ENCODE assay signal across 15 cellular contexts in the genomic region with DNA sequence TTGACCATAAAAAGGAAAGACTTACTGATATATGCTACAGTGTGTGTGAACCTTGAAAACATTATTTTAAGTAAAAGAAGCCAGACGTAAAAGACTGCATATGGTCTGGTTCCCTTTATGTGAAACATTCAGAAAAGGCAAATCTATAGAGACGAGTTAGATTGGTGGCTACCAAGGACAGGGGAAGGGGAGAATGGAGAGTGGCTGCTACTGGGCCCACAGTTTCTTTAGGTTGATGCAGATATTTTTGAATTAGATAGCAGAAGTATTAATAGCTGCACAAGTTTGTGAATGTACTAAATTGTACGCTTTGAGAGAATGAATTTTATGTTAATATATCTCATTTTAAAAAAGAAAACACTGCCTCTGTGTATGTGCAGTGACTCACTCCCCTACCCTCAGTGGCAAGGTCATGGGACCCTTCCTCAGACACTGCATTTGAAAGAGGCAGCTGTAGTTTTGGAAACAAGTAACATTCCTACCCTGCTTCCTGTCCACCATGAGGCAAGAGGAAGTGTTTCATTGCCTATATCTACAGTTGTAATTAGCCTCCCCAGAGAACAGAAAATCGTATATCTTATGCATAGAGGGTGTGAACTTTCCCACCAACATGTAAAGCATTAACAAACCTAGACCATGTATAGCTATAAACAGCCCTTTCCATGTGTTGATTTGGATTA. TPM values are rescaled to one million over a fixed set of nuclear protein-coding genes. Genes with fewer than 3 reads are reported as not detected.
A peak's percentile ranks its signal among the peaks of the same experiment; 100 is the strongest.
DNase-seq lines count a peak whose midpoint lies in the region; ATAC-seq and TF ChIP-seq lines count a peak whose summit lies in the region.
"Had no signal": no experiment of that assay in that cellular context is flagged by ENCODE, and none has a peak within 500 bp of the region (broad histone marks: within the 10 kb centered on the region; RNA-seq: fewer than 3 reads in every experiment).

No MANE protein-coding gene starts in this region.

- H3K4me3 Mint-ChIP-seq in GM23338 (no peak overlapping the region), memory B cell (no peak overlapping the region)
- no peak overlapping the region for H3K4me3 Mint-ChIP-seq in activated T-helper 17 cell treated with anti-CD3 and anti-CD28 coated beads, Interleukin-2, amount 50 U/mL, for 72 hours
- H3K4me3 Mint-ChIP-seq: CD4-positive, CD25-positive, alpha-beta regulatory T cell; natural killer cell; type B pancreatic cell had no signal

- DNase-seq in COLO829 (ENCODE audit: low spot score) (peak; percentile 60), GM23338 (ENCODE audit: low spot score) (no peak), memory B cell (ENCODE audit: low spot score in 2 of 2) (no peak), NCI-H69 (lab: John Stamatoyannopoulos, UW) (no peak)
- DNase-seq in stimulated activated CD4-positive, alpha-beta T cell treated with anti-CD3 and anti-CD28 coated beads, Interleukin-2, amount 100 ng/mL, for 48 hours: no peak
- DNase-seq: activated T-cell treated with anti-CD3 and anti-CD28 coated beads for 4 hours; anterior cingulate cortex; CD4-positive, CD25-positive, alpha-beta regulatory T cell; left lung; natural killer cell; NCI-H1105 treated with DMSO at 0.1 percent for 48 hours had no signal

- peaks cover 11% of the 10 kb centered on the region for H3K4me1 ChIP-seq in GM23338 (ENCODE audit: insufficient read depth)

- peaks cover 23% of the 10 kb centered on the region; the same call in 1 of the 2 replicates for H3K36me3 ChIP-seq in GM23338 (ENCODE audit: insufficient read depth)

- no peaks in the 10 kb centered on the region for H3K27me3 Mint-ChIP-seq in GM23338 (ENCODE audit: insufficient read depth, low read depth, poor library complexity)
- H3K27me3 Mint-ChIP-seq in activated T-helper 17 cell treated with anti-CD3 and anti-CD28 coated beads, Interleukin-2, amount 50 U/mL, for 72 hours: no peaks in the 10 kb centered on the region
- no peaks in the 10 kb centered on the region for H3K27me3 Mint-ChIP-seq in memory B cell
- H3K27me3 Mint-ChIP-seq: CD4-positive, CD25-positive, alpha-beta regulatory T cell; type B pancreatic cell had no signal

- H3K27ac Mint-ChIP-seq in GM23338 (no peak overlapping the region), memory B cell (peak overlapping the region; percentile 74)
- H3K27ac Mint-ChIP-seq in activated T-helper 17 cell treated with anti-CD3 and anti-CD28 coated beads, Interleukin-2, amount 50 U/mL, for 72 hours: peak overlapping the region; percentile 71
- H3K27ac Mint-ChIP-seq: natural killer cell, type B pancreatic cell had no signal

- no peaks in the 10 kb centered on the region; the same call in 1 of the 2 replicates for H4K20me1 ChIP-seq in GM23338 (replicated peaks; ENCODE audit: insufficient read depth)

- no peak overlapping the region for H2AFZ ChIP-seq in GM23338

- H3K4me2 ChIP-seq in GM23338: no peak overlapping the region

- ATAC-seq in GM23338 (no peak), memory B cell (ENCODE audit: low read depth) (no peak), esophagus mucosa (no peak)
- no peak for ATAC-seq in activated T-helper 17 cell treated with anti-CD3 and anti-CD28 coated beads, Interleukin-2, amount 50 U/mL, for 72 hours (replicated peaks)
- ATAC-seq: HepG2, left lung, natural killer cell had no signal

- H3K9me3 Mint-ChIP-seq in GM23338 (no peaks in the 10 kb centered on the region), memory B cell (no peaks in the 10 kb centered on the region)
- no peaks in the 10 kb centered on the region for H3K9me3 Mint-ChIP-seq in activated T-helper 17 cell treated with anti-CD3 and anti-CD28 coated beads, Interleukin-2, amount 50 U/mL, for 72 hours
- H3K9me3 Mint-ChIP-seq: CD4-positive, CD25-positive, alpha-beta regulatory T cell; natural killer cell; type B pancreatic cell had no signal

- H3K4me3 ChIP-seq in GM23338: no peak overlapping the region
- H3K4me3 ChIP-seq: left lung had no signal

- TF ChIP-seq CTCF in GM23338 (conservative IDR thresholded peaks at IDR 0.05; ENCODE audit: low read depth in 2 of 2): no peak

- no peaks in the 10 kb centered on the region for H3K9me2 ChIP-seq in GM23338 (ENCODE audit: insufficient read depth)

- H3K4me1 Mint-ChIP-seq in GM23338: peaks cover under 1% of the 10 kb centered on the region; the same call in 2 of the 3 replicates
- peaks cover 15% of the 10 kb centered on the region for H3K4me1 Mint-ChIP-seq in activated T-helper 17 cell treated with anti-CD3 and anti-CD28 coated beads, Interleukin-2, amount 50 U/mL, for 72 hours
- peaks cover 8% of the 10 kb centered on the region for H3K4me1 Mint-ChIP-seq in memory B cell
- H3K4me1 Mint-ChIP-seq: natural killer cell had no signal

- no peaks in the 10 kb centered on the region for H3K79me2 ChIP-seq in GM23338 (replicated peaks; ENCODE audit: insufficient read depth)

- H3K36me3 Mint-ChIP-seq in GM23338 (ENCODE audit: low read depth) (peaks cover 66% of the 10 kb centered on the region), memory B cell (peaks cover 43% of the 10 kb centered on the region)
- H3K36me3 Mint-ChIP-seq in activated T-helper 17 cell treated with anti-CD3 and anti-CD28 coated beads, Interleukin-2, amount 50 U/mL, for 72 hours (ENCODE audit: low read depth): peaks cover 96% of the 10 kb centered on the region

- 0 out of 2 replicates have a peak, but pooled peaks cover 3% of the 10 kb centered on the region for H3F3A ChIP-seq in GM23338 (replicated peaks; ENCODE audit: low read depth)

- H3K27ac ChIP-seq in GM23338 (ENCODE audit: low read depth): peak overlapping the region; percentile 67; the same call in 1 of the 2 replicates

- H3K27me3 ChIP-seq in GM23338 (ENCODE audit: insufficient read depth): no peaks in the 10 kb centered on the region
- H3K27me3 ChIP-seq: left lung had no signal

TF ChIP-seq in GM23338, 12 proteins besides CTCF, POLR2A, EP300 and RAD21 (continues in another document):
- no peak for TF ChIP-seq ZNF331 (CRISPR knock-in tag; IDR thresholded peaks at IDR 0.05; ENCODE audit: low read depth)
- no peak for TF ChIP-seq NANOG (IDR thresholded peaks at IDR 0.05; ENCODE audit: borderline replicate concordance)

RNA-seq across cellular contexts. Expression of a gene that starts 29.8 kb away (rescaled TPM):
- 56.0 and 63.6 TPM in 2 replicates for total RNA-seq in GM23338 (2014; rRNA removed; shearing (Covaris generic))
- 24.4 and 29.2 TPM in 2 replicates for polyA plus RNA-seq in GM23338 (2016; fragmentation: Nextera tagmentation; extraction: Ambion mirVana)
- total RNA-seq in activated T-helper 17 cell treated with anti-CD3 and anti-CD28 coated beads, Interleukin-2, amount 50 U/mL, for 72 hours: 1 to 10 TPM; 1.6 to 2.0 TPM
- 1.2 TPM for total RNA-seq in esophagus mucosa

RNA-seq across cellular contexts. Expression of a gene that starts 43.8 kb away (rescaled TPM):
- total RNA-seq in GM23338 (2014; rRNA removed; shearing (Covaris generic)): not detected in 2 replicates
- 0.16 and 0.47 TPM in 2 replicates for polyA plus RNA-seq in GM23338 (2016; fragmentation: Nextera tagmentation; extraction: Ambion mirVana)
- total RNA-seq in activated T-helper 17 cell treated with anti-CD3 and anti-CD28 coated beads, Interleukin-2, amount 50 U/mL, for 72 hours: not detected
- not detected for total RNA-seq in esophagus mucosa
- total RNA-seq: HepG2, natural killer cell had no signal

Comparison
In these comparisons a context has a peak if more than half of its experiments do, and no peak if none do; other contexts are left out.
1. RNA of a gene that starts 29.8 kb away (total RNA-seq): 56.0 to 63.6 TPM in GM23338; 1.6 to 2.0 TPM in activated T-helper 17 cell treated with anti-CD3 and anti-CD28 coated beads, Interleukin-2, amount 50 U/mL, for 72 hours and 1.2 TPM in esophagus mucosa (single experiment); every median in the first group is over 10 times any median in the second.